Comparison of ENCODE assay signal across 1 cellular context in genomic region chr13:111153279-111153976, GRCh38.
A peak's percentile ranks its signal among the peaks of the same experiment; 100 is the strongest.
TF ChIP-seq lines count a peak whose summit lies in the region.

No MANE protein-coding gene starts in this region.

TF ChIP-seq in HepG2, 621 proteins besides CTCF, POLR2A, EP300 and RAD21 (continued from another document and continues in another):
- TF ChIP-seq REXO4 (CRISPR knock-in tag; IDR thresholded peaks at IDR 0.05; ENCODE audit: borderline replicate concordance) (no peak), TBX3 (IDR thresholded peaks at IDR 0.05; ENCODE audit: borderline replicate concordance) (peak; percentile 43; the same call in 1 of the 2 replicates), ZNF615 (CRISPR knock-in tag; IDR thresholded peaks at IDR 0.05; ENCODE audit: borderline replicate concordance) (no peak), GABPA (IDR thresholded peaks at IDR 0.05; ENCODE audit: low read depth, low read length) (peak; percentile 96), GABPA (CRISPR knock-in tag; IDR thresholded peaks at IDR 0.05; ENCODE audit: low read depth) (peak; percentile 93), EED (CRISPR knock-in tag; IDR thresholded peaks at IDR 0.05) (peak; percentile 70; the same call in 1 of the 2 replicates), NFKB2 (CRISPR knock-in tag; IDR thresholded peaks at IDR 0.05; ENCODE audit: borderline replicate concordance) (peak; percentile 78; the same call in 1 of the 2 replicates), PATZ1 (CRISPR knock-in tag; IDR thresholded peaks at IDR 0.05) (peak; percentile 88), ZFP62 (CRISPR knock-in tag; IDR thresholded peaks at IDR 0.05) (no peak), ZFAT (CRISPR knock-in tag; conservative IDR thresholded peaks at IDR 0.05) (no peak), AFF4 (CRISPR knock-in tag; IDR thresholded peaks at IDR 0.05) (no peak), MAF1 (CRISPR knock-in tag; IDR thresholded peaks at IDR 0.05; ENCODE audit: borderline replicate concordance) (no peak), SOX13 (IDR thresholded peaks at IDR 0.05) (no peak), SOX13 (CRISPR knock-in tag; conservative IDR thresholded peaks at IDR 0.05 in 1 of 2, IDR thresholded peaks at IDR 0.05 in 1 of 2) (no peak; a peak in 1 of 4 replicates), ZNF484 (CRISPR knock-in tag; IDR thresholded peaks at IDR 0.05; ENCODE audit: borderline replicate concordance, low read depth) (no peak), JARID2 (CRISPR knock-in tag; IDR thresholded peaks at IDR 0.05; ENCODE audit: insufficient replicate concordance) (no peak), MAX (IDR thresholded peaks at IDR 0.05) (peak; percentile 65; the same call in 1 of the 2 replicates), LCORL (IDR thresholded peaks at IDR 0.05) (no peak), LCORL (CRISPR knock-in tag; IDR thresholded peaks at IDR 0.05) (0 out of 2 replicates have a peak, but pooled peaks have one; percentile 49), MBD4 (IDR thresholded peaks at IDR 0.05; ENCODE audit: borderline replicate concordance, low read length) (no peak), ATF3 (CRISPR knock-in tag; IDR thresholded peaks at IDR 0.05) (peak; percentile 40; the same call in 1 of the 2 replicates), ZBTB7B (CRISPR knock-in tag; IDR thresholded peaks at IDR 0.05) (peak; percentile 98), ATF7-NPFF (CRISPR knock-in tag; IDR thresholded peaks at IDR 0.05; ENCODE audit: low read depth) (peak; percentile 92), STAT5B (CRISPR knock-in tag; IDR thresholded peaks at IDR 0.05) (no peak), SRSF4 (IDR thresholded peaks at IDR 0.05; ENCODE audit: low read depth, low read length, poor library complexity, severe bottlenecking) (no peak), ZNF781 (CRISPR knock-in tag; IDR thresholded peaks at IDR 0.05; ENCODE audit: borderline replicate concordance, not compliant biosample characterization) (no peak), ZFP36 (IDR thresholded peaks at IDR 0.05; ENCODE audit: borderline replicate concordance, low read depth, low read length, partially characterized antibody) (no peak), SIX4 (CRISPR knock-in tag; IDR thresholded peaks at IDR 0.05) (no peak), AGO1 (IDR thresholded peaks at IDR 0.05; ENCODE audit: low read depth, low read length, poor library complexity, severe bottlenecking) (no peak), ZBTB38 (CRISPR knock-in tag; IDR thresholded peaks at IDR 0.05) (peak; percentile 45; the same call in 1 of the 2 replicates), ZNF704 (CRISPR knock-in tag; IDR thresholded peaks at IDR 0.05; ENCODE audit: borderline replicate concordance) (no peak), ZNF280B (CRISPR knock-in tag; IDR thresholded peaks at IDR 0.05; ENCODE audit: borderline replicate concordance) (no peak), ZBTB4 (CRISPR knock-in tag; IDR thresholded peaks at IDR 0.05; ENCODE audit: borderline replicate concordance) (no peak), ZNF414 (CRISPR knock-in tag; IDR thresholded peaks at IDR 0.05) (peak; percentile 85; the same call in 1 of the 2 replicates), ZZZ3 (CRISPR knock-in tag; IDR thresholded peaks at IDR 0.05; ENCODE audit: borderline replicate concordance) (peak; percentile 87; the same call in 1 of the 2 replicates), ATF4 (CRISPR knock-in tag; IDR thresholded peaks at IDR 0.05) (no peak), ZNF362 (CRISPR knock-in tag; IDR thresholded peaks at IDR 0.05; ENCODE audit: borderline replicate concordance) (no peak; the same call in none of the 2 replicates), ZBTB1 (CRISPR knock-in tag; IDR thresholded peaks at IDR 0.05; ENCODE audit: borderline replicate concordance) (no peak; the same call in 1 of the 2 replicates), ZNF841 (CRISPR knock-in tag; IDR thresholded peaks at IDR 0.05; ENCODE audit: borderline replicate concordance) (no peak; the same call in 1 of the 2 replicates), ZKSCAN8 (CRISPR knock-in tag; IDR thresholded peaks at IDR 0.05; ENCODE audit: borderline replicate concordance) (peak; percentile 34; the same call in 1 of the 2 replicates), KLF6 (CRISPR knock-in tag; IDR thresholded peaks at IDR 0.05) (peak; percentile 77; the same call in 1 of the 2 replicates), ZNF605 (CRISPR knock-in tag; IDR thresholded peaks at IDR 0.05) (no peak; the same call in 1 of the 2 replicates), ZSCAN12 (CRISPR knock-in tag; IDR thresholded peaks at IDR 0.05) (no peak), ZNF572 (CRISPR knock-in tag; IDR thresholded peaks at IDR 0.05) (peak; percentile 70; the same call in 1 of the 2 replicates), CCAR2 (optimal IDR thresholded peaks at IDR 0.05; ENCODE audit: low read depth, low read length) (no peak), ZNF3 (CRISPR knock-in tag; IDR thresholded peaks at IDR 0.05) (no peak), SRF (IDR thresholded peaks at IDR 0.05; ENCODE audit: low read depth, low read length) (no peak), TRAFD1 (CRISPR knock-in tag; IDR thresholded peaks at IDR 0.05; ENCODE audit: borderline replicate concordance) (no peak)
